Comparison of ENCODE assay signal across 8 cellular contexts in the genomic region with DNA sequence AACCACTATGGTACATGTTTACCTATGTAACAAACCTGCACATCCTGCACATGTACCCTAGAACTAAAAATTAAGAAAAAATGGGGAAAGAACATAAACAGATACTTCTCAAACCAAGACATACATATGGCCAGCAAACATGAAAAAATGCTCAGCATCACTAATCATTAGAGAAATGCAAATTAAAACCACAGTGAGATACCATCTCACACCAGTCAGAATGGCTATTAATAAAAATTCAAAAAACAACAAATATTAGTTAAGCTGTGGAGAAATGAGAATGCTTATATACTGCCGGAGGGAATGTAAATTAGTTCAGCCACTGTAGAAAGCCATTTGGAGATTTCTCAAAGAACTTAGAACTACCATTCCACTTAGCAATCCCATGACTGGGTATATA.
DNase-seq lines count a peak whose midpoint lies in the region; ATAC-seq, FAIRE-seq and TF ChIP-seq lines count a peak whose summit lies in the region.
"Not testable (repeated sequence)": the region's sequence is repeated elsewhere in the genome, so short reads cannot be mapped to it uniquely, and the experiment has no call there.

No MANE protein-coding gene starts in this region.

- not testable (repeated sequence) for TF ChIP-seq CTCF in GM12878 (IDR thresholded peaks at IDR 0.05 in 2 of 3, conservative IDR thresholded peaks at IDR 0.05 in 1 of 3; ENCODE audit: control insufficient read depth in 2 of 3, extremely low read depth in 1 of 3, insufficient read depth in 1 of 3, low read depth in 3 of 3, low read length in 3 of 3)

- RAD21 ChIA-PET in GM12878 (lab: Charles Lee; ENCODE audit: unreplicated experiment): interaction anchor here (2.2 to 2.9 kb wide), 3 partner anchors 24 to 249 kb away, joined by 10 to 17 read pairs (median 13); no protein-coding TSS in a partner anchor

- SMC1A ChIA-PET in GM12878 (lab: Charles Lee; ENCODE audit: uncharacterized antibody, unreplicated experiment): interaction anchor here (1.0 to 4.1 kb wide), 7 partner anchors 9 to 249 kb away, joined by 4 to 20 read pairs (median 9); no protein-coding TSS in a partner anchor

- H3K79me2 ChIP-seq in GM12878 (ENCODE audit: control insufficient read depth, insufficient read depth, low read length): not testable (repeated sequence)

- TF ChIP-seq POLR2A in GM12878 (IDR thresholded peaks at IDR 0.05; ENCODE audit: low read depth, low read length): not testable (repeated sequence)

- not testable (repeated sequence) for FAIRE-seq in GM12878 (lab: Jason Lieb, UNC)

- in situ Hi-C loops in GM12878 (cut with MboI): not testable (repeated sequence)

- not testable (repeated sequence) for H3K27me3 ChIP-seq in GM12878 (replicated peaks in 1 of 2; ENCODE audit: control insufficient read depth in 2 of 2, insufficient read depth in 2 of 2, low read length in 1 of 2)

- TF ChIP-seq RAD21 in GM12878 (IDR thresholded peaks at IDR 0.05; ENCODE audit: insufficient read depth, low read depth, low read length): not testable (repeated sequence)

- H3K9me3 ChIP-seq in GM12878 (replicated peaks; ENCODE audit: control insufficient read depth, insufficient read depth, low read length): not testable (repeated sequence)

- TF ChIP-seq EP300 in GM12878 (IDR thresholded peaks at IDR 0.05; ENCODE audit: borderline replicate concordance in 1 of 2, control insufficient read depth in 1 of 2, low read depth in 2 of 2, low read length in 2 of 2): not testable (repeated sequence)

- POLR2A ChIA-PET in GM12878 (lab: Charles Lee): interaction anchor here (1.1 kb wide), 1 partner anchor 161 kb away, joined by 4 read pairs; no protein-coding TSS in a partner anchor

- H2AFZ ChIP-seq in GM12878 (ENCODE audit: control insufficient read depth, low read depth, low read length): not testable (repeated sequence)

- not testable (repeated sequence) for H4K20me1 ChIP-seq in GM12878 (ENCODE audit: control insufficient read depth, insufficient read depth)

- DNase-seq in GM12878 (ENCODE audit: low read depth, low spot score): not testable (repeated sequence)

- ATAC-seq in GM18502 (IDR thresholded peaks at IDR 0.05; ENCODE audit: poor library complexity, unreplicated experiment) (peak; percentile 59), GM18520 (IDR thresholded peaks at IDR 0.05; ENCODE audit: unreplicated experiment) (peak; percentile 30), GM18909 (IDR thresholded peaks at IDR 0.05; ENCODE audit: poor library complexity, unreplicated experiment) (peak; percentile 37), GM19397 (IDR thresholded peaks at IDR 0.05; ENCODE audit: unreplicated experiment) (peak; percentile 36), HG02610 (IDR thresholded peaks at IDR 0.05; ENCODE audit: unreplicated experiment) (peak; percentile 57), HG02852 (IDR thresholded peaks at IDR 0.05; ENCODE audit: unreplicated experiment) (peak; percentile 46), HG03354 (IDR thresholded peaks at IDR 0.05; ENCODE audit: poor library complexity, severe bottlenecking, unreplicated experiment) (peak; percentile 46), GM12878 (peak; percentile 54)

- not testable (repeated sequence) for BruUV-seq in GM12878 (replicated peaks; lab: Mats Ljungman, UMichigan)

- H3K4me1 ChIP-seq in GM12878 (ENCODE audit: control insufficient read depth, insufficient read depth, low read length): peaks cover 14% of the 10 kb centered on the region; the same call in 1 of the 2 replicates

- H3K9ac ChIP-seq in GM12878 (ENCODE audit: control insufficient read depth, insufficient read depth, low read length): not testable (repeated sequence)

- H3K4me3 ChIP-seq in GM12878: not testable (repeated sequence)

- whole genome bisulfite sequencing in GM12878 (ENCODE audit: insufficient coverage, insufficient replicate concordance, low lambda C conversion rate, missing lambda C conversion rate): 39% methylated on average over 1 of the region's 1 CpG

- CTCF ChIA-PET in GM12878 (lab: Yijun Ruan, JAX): interaction anchor here (0.8 to 1.5 kb wide), 5 partner anchors 8 to 43 kb away, joined by 3 to 9 read pairs (median 5); no protein-coding TSS in a partner anchor

- H3K27ac ChIP-seq in GM12878 (ENCODE audit: control insufficient read depth, insufficient read depth): not testable (repeated sequence)

- not testable (repeated sequence) for H3K4me2 ChIP-seq in GM12878 (ENCODE audit: control insufficient read depth, insufficient read depth)

- H3K36me3 ChIP-seq in GM12878 (ENCODE audit: control insufficient read depth in 2 of 2, insufficient read depth in 2 of 2, low read length in 1 of 2): not testable (repeated sequence)

- intact Hi-C loops in GM12878 (cut with micrococcal nuclease; ENCODE audit: unreplicated experiment): not testable (repeated sequence)

TF ChIP-seq in GM12878, 131 proteins besides CTCF, POLR2A, EP300 and RAD21:
- TF ChIP-seq MTA2 (IDR thresholded peaks at IDR 0.05; ENCODE audit: low read depth) (peak; percentile 40; the same call in 1 of the 2 replicates), MEF2B (IDR thresholded peaks at IDR 0.05; ENCODE audit: partially characterized antibody, poor library complexity, severe bottlenecking) (peak; percentile 8), DPF2 (IDR thresholded peaks at IDR 0.05) (0 out of 2 replicates have a peak, but pooled peaks have one; percentile 7)
